8 cellular contexts compared by ENCODE assay signal in genomic region chr15:78564743-78565096, GRCh38. TPM values are rescaled to one million over a fixed set of nuclear protein-coding genes. Genes with fewer than 3 reads are reported as not detected.
DNase-seq lines count a peak whose midpoint lies in the region; FAIRE-seq and TF ChIP-seq lines count a peak whose summit lies in the region.

No MANE protein-coding gene starts in this region.

- no peaks in the 10 kb centered on the region for H3K9me3 ChIP-seq in endothelial cell of umbilical vein (replicated peaks; ENCODE audit: control insufficient read depth, insufficient read depth, low read length)
- no peaks in the 10 kb centered on the region for H3K9me3 ChIP-seq in stomach

- no peak overlapping the region for H3K27ac ChIP-seq in endothelial cell of umbilical vein (ENCODE audit: insufficient read depth, low read depth, low read length)
- H3K27ac ChIP-seq in stomach = peak overlapping the region in 2 of 5 donors; percentile 42 to 71

- peak overlapping the region; percentile 99 for H3K4me2 ChIP-seq in endothelial cell of umbilical vein (ENCODE audit: insufficient read depth, low read length)

- H3K4me1 Mint-ChIP-seq in IgD-negative memory B cell = peaks cover 12 to 20% (median 15%) of the 10 kb centered on the region in 3 donors

- TF ChIP-seq EP300 in stomach (IDR thresholded peaks at IDR 0.05) = no peak

- TF ChIP-seq CTCF in endothelial cell of umbilical vein (IDR thresholded peaks at IDR 0.05; ENCODE audit: extremely low read depth in 1 of 2, insufficient read depth in 1 of 2, low read depth in 1 of 2, low read length in 2 of 2) (no peak), stomach (IDR thresholded peaks at IDR 0.05) (no peak)

- peak; percentile 54 for DNase-seq in activated CD8-positive, alpha-beta memory T cell treated with anti-CD3 and anti-CD28 coated beads, Interleukin-2, amount 50 U/mL, for 48 hours
- DNase-seq in activated CD8-positive, alpha-beta memory T cell treated with anti-CD3 and anti-CD28 coated beads, Interleukin-2, amount 50 U/mL, for 4 hours = no peak
- no peak for DNase-seq in endothelial cell of umbilical vein (ENCODE audit: low read depth, low spot score)
- DNase-seq in stomach = no peak
- no peak for DNase-seq in NCI-H1694 treated with DMSO at 0.1 percent for 48 hours (lab: John Stamatoyannopoulos, UW)
- no peak for DNase-seq in amniotic stem cell (lab: John Stamatoyannopoulos, UW)
- DNase-seq in erythroblast (lab: John Stamatoyannopoulos, UW) = no peak

- no peaks in the 10 kb centered on the region for H3K9me3 Mint-ChIP-seq in IgD-negative memory B cell

- intact Hi-C loops in endothelial cell of umbilical vein (cut with micrococcal nuclease) (loop anchor here (1.0 kb wide), 1 partner anchor 24 kb away; the partner anchor contains the start of gene PSMA4), stomach (cut with DNase I; ENCODE audit: low total_unique reads) (no loop called here)

- peaks cover 18% of the 10 kb centered on the region for H3K27me3 Mint-ChIP-seq in IgD-negative memory B cell

- H3K4me3 ChIP-seq in endothelial cell of umbilical vein (replicated peaks in 1 of 3; ENCODE audit: insufficient read depth in 1 of 3, low read depth in 1 of 3, low read length in 3 of 3) = no peak overlapping the region
- peak overlapping the region in 3 of 4 donors; percentile 58 to 65 (median 62) for H3K4me3 ChIP-seq in stomach

- H3K27me3 ChIP-seq in endothelial cell of umbilical vein (ENCODE audit: control insufficient read depth in 2 of 2, insufficient read depth in 2 of 2, low read length in 2 of 2) (peaks cover 2 to 7% of the 10 kb centered on the region in 2 experiments), stomach (peaks cover 0 to 27% (median under 1%) of the 10 kb centered on the region in 3 donors)

- no peaks in the 10 kb centered on the region for H3K9me1 ChIP-seq in endothelial cell of umbilical vein (replicated peaks; ENCODE audit: control insufficient read depth, extremely low read depth, insufficient read depth, low read length)

- no TSS peak for BruUV-seq in endothelial cell of umbilical vein (replicated peaks; lab: Mats Ljungman, UMichigan)

- peak overlapping the region in 1 of 3 donors; percentile 86 for H3K27ac Mint-ChIP-seq in IgD-negative memory B cell

- H3K9ac ChIP-seq in endothelial cell of umbilical vein (replicated peaks; ENCODE audit: extremely low read depth, insufficient read depth, low read length) = no peak overlapping the region

- no peak for FAIRE-seq in endothelial cell of umbilical vein (lab: Jason Lieb, UNC)

- no peaks in the 10 kb centered on the region for H3K79me2 ChIP-seq in endothelial cell of umbilical vein (ENCODE audit: control insufficient read depth, insufficient read depth, low read length)

- H4K20me1 ChIP-seq in endothelial cell of umbilical vein (replicated peaks; ENCODE audit: control insufficient read depth, extremely low read depth, insufficient read depth, low read length) = no peaks in the 10 kb centered on the region

- POLR2A ChIA-PET in endothelial cell of umbilical vein (lab: Charles Lee) = interaction anchor here (0.6 to 1.3 kb wide), 4 partner anchors 15 to 265 kb away, joined by 3 to 7 read pairs (median 6); partner anchors contain the start of genes PSMA4 and SKIC8

- H3K4me3 Mint-ChIP-seq in IgD-negative memory B cell = peak overlapping the region; percentile 75 to 95 (median 90)

- peak overlapping the region; percentile 71 for H2AFZ ChIP-seq in endothelial cell of umbilical vein (ENCODE audit: low read depth, low read length)

- H3K4me1 ChIP-seq in endothelial cell of umbilical vein (ENCODE audit: control insufficient read depth, extremely low read depth, insufficient read depth, low read length) (peaks cover 12% of the 10 kb centered on the region), stomach (peaks cover 12 to 20% (median 17%) of the 10 kb centered on the region in 4 donors)

- CTCF ChIA-PET in endothelial cell of umbilical vein (lab: Charles Lee) = interaction anchor here (1.0 to 2.5 kb wide), 8 partner anchors 15 to 308 kb away, joined by 3 to 27 read pairs (median 6); partner anchors contain the start of genes MORF4L1 and PSMA4

- H3K36me3 ChIP-seq in endothelial cell of umbilical vein (ENCODE audit: control insufficient read depth in 2 of 2, extremely low read depth in 1 of 2, insufficient read depth in 2 of 2, low read length in 2 of 2) (no peaks in the 10 kb centered on the region), stomach (no peaks in the 10 kb centered on the region)

- dilution Hi-C loops in endothelial cell of umbilical vein (cut with MboI; ENCODE audit: extremely low pct_ligation_motif_present, low sequenced_read_pairs) = no loop called here

- no peak for TF ChIP-seq POLR2A in endothelial cell of umbilical vein (IDR thresholded peaks at IDR 0.05; ENCODE audit: low read depth, low read length)
- TF ChIP-seq POLR2A in stomach (IDR thresholded peaks at IDR 0.05) = no peak
- no peak for TF ChIP-seq POLR2A in erythroblast (IDR thresholded peaks at IDR 0.05; ENCODE audit: low read length)

- no peaks in the 10 kb centered on the region for H3K36me3 Mint-ChIP-seq in IgD-negative memory B cell

- 42 to 64% (median 54%) methylated on average over 11 of the region's 11 CpGs for WGBS in stomach, 5 donors

TF ChIP-seq in endothelial cell of umbilical vein, 7 proteins besides CTCF, POLR2A, EP300 and RAD21:
- no peak for TF ChIP-seq MAX (IDR thresholded peaks at IDR 0.05; ENCODE audit: insufficient read depth, insufficient read length)
- no peak for TF ChIP-seq GATA2 (IDR thresholded peaks at IDR 0.05; ENCODE audit: insufficient read depth, insufficient read length, low read depth, low read length)
- no peak for TF ChIP-seq JUN (IDR thresholded peaks at IDR 0.05; ENCODE audit: borderline replicate concordance, insufficient read depth, insufficient read length, low read depth)
- TF ChIP-seq MYC (IDR thresholded peaks at IDR 0.05; ENCODE audit: low read depth, low read length) = no peak
- no peak for TF ChIP-seq POLR2AphosphoS5 (IDR thresholded peaks at IDR 0.05; ENCODE audit: insufficient read depth, low read depth, low read length)
- TF ChIP-seq FOS (IDR thresholded peaks at IDR 0.05; ENCODE audit: borderline replicate concordance, insufficient read depth, low read length) = no peak
- TF ChIP-seq EZH2 (IDR thresholded peaks at IDR 0.05; ENCODE audit: borderline replicate concordance, low read depth, low read length, severe bottlenecking) = no peak

RNA-seq across cellular contexts. Expression of gene CHRNA5, which starts 0.6 kb away (rescaled TPM):
- polyA plus RNA-seq in IgD-negative memory B cell (0.95 TPM), endothelial cell of umbilical vein (5.1 and 6.4 TPM in 2 replicates), stomach (1 to 10 TPM in 2 of 3 donors, not detected in 1; 1.1 to 1.5 TPM)
- total RNA-seq in endothelial cell of umbilical vein (12.7 and 15.6 TPM in 2 replicates), stomach (1 to 10 TPM in 2 of 5 donors, not detected in 3; 1.2 to 1.8 TPM)
- polyA plus RNA-seq in endothelial cell of umbilical vein (2011; cell fraction: cytosol; rRNA removed) = 9.2 and 9.8 TPM in 2 replicates
- polyA plus RNA-seq in endothelial cell of umbilical vein (2011; cell fraction: nucleus; rRNA removed) = 3.5 and 7.6 TPM in 2 replicates
- polyA plus RNA-seq in endothelial cell of umbilical vein (2012) = 7.4 and 16.2 TPM in 2 replicates
- 4.8 and 6.0 TPM in 2 replicates for polyA minus RNA-seq in endothelial cell of umbilical vein
- polyA minus RNA-seq in endothelial cell of umbilical vein (2011; cell fraction: cytosol; rRNA and poly(A)+ RNA removed) = 9.7 TPM
- polyA minus RNA-seq in endothelial cell of umbilical vein (2011; cell fraction: nucleus; rRNA and poly(A)+ RNA removed) = 2.4 and 3.2 TPM in 2 replicates

RNA-seq across cellular contexts. Expression of gene PSMA4, which starts 24.5 kb away (rescaled TPM):
- polyA plus RNA-seq in IgD-negative memory B cell (169 TPM), endothelial cell of umbilical vein (238 and 279 TPM in 2 replicates), stomach (100 to 1,000 TPM; 150 to 257 (median 228) TPM)
- total RNA-seq in endothelial cell of umbilical vein (250 and 260 TPM in 2 replicates), stomach (100 to 1,000 TPM in 2 of 5 donors, 10 to 100 TPM in 2, 1 to 10 TPM in 1; 7.2 to 393 (median 50.3) TPM)
- 320 and 357 TPM in 2 replicates for polyA plus RNA-seq in endothelial cell of umbilical vein (2011; cell fraction: cytosol; rRNA removed)
- 161 and 222 TPM in 2 replicates for polyA plus RNA-seq in endothelial cell of umbilical vein (2011; cell fraction: nucleus; rRNA removed)
- polyA plus RNA-seq in endothelial cell of umbilical vein (2012) = 268 and 475 TPM in 2 replicates
- polyA minus RNA-seq in endothelial cell of umbilical vein = 104 and 122 TPM in 2 replicates
- 121 TPM for polyA minus RNA-seq in endothelial cell of umbilical vein (2011; cell fraction: cytosol; rRNA and poly(A)+ RNA removed)
- polyA minus RNA-seq in endothelial cell of umbilical vein (2011; cell fraction: nucleus; rRNA and poly(A)+ RNA removed) = 34.0 and 56.6 TPM in 2 replicates

RNA-seq across cellular contexts. Expression of gene CHRNA3, which starts 56.1 kb away (rescaled TPM):
- polyA plus RNA-seq in IgD-negative memory B cell (not detected), endothelial cell of umbilical vein (not detected in 2 replicates), stomach (1 to 10 TPM in 1 of 3 donors, under 1 TPM in 1, not detected in 1; 0.31 to 1.0 TPM)
- total RNA-seq in endothelial cell of umbilical vein (not detected in 2 replicates), stomach (1 to 10 TPM in 2 of 5 donors, under 1 TPM in 1, not detected in 2; 0.45 to 4.6 (median 2.6) TPM)
- polyA plus RNA-seq in endothelial cell of umbilical vein (2011; cell fraction: cytosol; rRNA removed) = not detected in 2 replicates
- not detected in 2 replicates for polyA plus RNA-seq in endothelial cell of umbilical vein (2011; cell fraction: nucleus; rRNA removed)
- 0.05 TPM in 1 of 2 replicates, not detected in the other for polyA plus RNA-seq in endothelial cell of umbilical vein (2012)
- polyA minus RNA-seq in endothelial cell of umbilical vein = not detected in 2 replicates
- polyA minus RNA-seq in endothelial cell of umbilical vein (2011; cell fraction: cytosol; rRNA and poly(A)+ RNA removed) = not detected
- polyA minus RNA-seq in endothelial cell of umbilical vein (2011; cell fraction: nucleus; rRNA and poly(A)+ RNA removed) = not detected in 2 replicates

RNA-seq across cellular contexts. Expression of gene HYKK, which starts 57.3 kb away (rescaled TPM):
- polyA plus RNA-seq in IgD-negative memory B cell = not detected
- total RNA-seq in endothelial cell of umbilical vein = 2.1 and 2.7 TPM in 2 replicates
- polyA plus RNA-seq in endothelial cell of umbilical vein = 1.0 and 1.3 TPM in 2 replicates
- 1.8 and 2.1 TPM in 2 replicates for polyA plus RNA-seq in endothelial cell of umbilical vein (2011; cell fraction: cytosol; rRNA removed)
- 1.2 and 1.3 TPM in 2 replicates for polyA plus RNA-seq in endothelial cell of umbilical vein (2011; cell fraction: nucleus; rRNA removed)
- 1.5 and 2.2 TPM in 2 replicates for polyA plus RNA-seq in endothelial cell of umbilical vein (2012)
- polyA minus RNA-seq in endothelial cell of umbilical vein = 0.87 and 1.6 TPM in 2 replicates
- polyA minus RNA-seq in endothelial cell of umbilical vein (2011; cell fraction: cytosol; rRNA and poly(A)+ RNA removed) = 5.4 TPM
- 0.53 and 1.0 TPM in 2 replicates for polyA minus RNA-seq in endothelial cell of umbilical vein (2011; cell fraction: nucleus; rRNA and poly(A)+ RNA removed)
- 1 to 10 TPM in 4 of 5 donors, under 1 TPM in 1; under 0.01 to 7.6 (median 3.2) TPM for total RNA-seq in stomach
- polyA plus RNA-seq in stomach = 10 to 100 TPM in 1 of 3 donors, 1 to 10 TPM in 2; 5.5 to 11.6 (median 5.9) TPM

Comparison
In these comparisons a context has a peak if more than half of its experiments do, and no peak if none do; other contexts are left out.
1. H3K4me3 ChIP-seq: peak in stomach (3 of 4); none in endothelial cell of umbilical vein (0 of 3).